ENCODE assay signal across 7 cellular contexts in the genomic region with DNA sequence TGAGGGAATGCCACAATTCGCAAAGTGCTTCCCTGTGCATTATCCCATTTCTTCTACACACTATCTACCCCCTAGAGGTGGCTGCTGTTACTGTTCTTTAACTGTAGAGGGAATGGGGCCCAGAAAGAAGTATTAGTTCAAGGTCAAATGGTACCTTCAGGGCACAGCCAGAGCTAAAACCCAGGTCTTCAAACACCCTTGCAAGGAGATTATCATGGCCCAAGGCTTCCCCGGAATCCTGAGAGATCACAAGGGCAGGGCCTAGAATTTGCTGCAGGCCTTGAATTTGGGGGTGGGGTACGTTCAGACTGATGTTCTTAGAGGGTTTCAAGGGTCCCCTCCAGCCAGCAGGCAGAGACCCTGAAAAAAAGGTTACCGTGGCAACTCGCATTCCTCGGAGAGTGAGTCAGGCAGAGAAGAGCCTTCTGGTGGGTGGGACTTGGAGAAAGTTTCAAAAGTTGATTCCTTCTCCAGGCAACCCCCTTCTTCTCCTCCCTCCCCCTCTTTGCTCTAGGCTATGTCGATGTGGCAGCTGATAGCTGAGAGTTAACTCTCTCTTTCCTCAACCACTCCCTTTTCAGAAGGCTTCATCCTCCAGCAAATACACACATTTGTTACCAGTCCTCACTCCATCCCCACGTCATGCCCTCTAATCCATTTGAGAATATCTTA. TPM values are rescaled to one million over a fixed set of nuclear protein-coding genes. Genes with fewer than 3 reads are reported as not detected.
DNase-seq lines count a peak whose midpoint lies in the region; ATAC-seq, FAIRE-seq and TF ChIP-seq lines count a peak whose summit lies in the region.

No MANE protein-coding gene starts in this region.

- H3K36me3 Mint-ChIP-seq in immature natural killer cell = no peaks in the 10 kb centered on the region

- H3K9ac ChIP-seq in kidney (ENCODE audit: low read length in 2 of 2) = peak overlapping the region; percentile 57 to 68

- DNase-seq in HT1080 (ENCODE audit: low read depth) = peak; percentile 95
- DNase-seq in brain microvascular endothelial cell = peak; percentile 94
- no peak for DNase-seq in kidney
- DNase-seq in thoracic aorta (ENCODE audit: low spot score) = no peak
- DNase-seq in stimulated activated naive CD4-positive, alpha-beta T cell treated with Interleukin-2 at 50 U/mL for 16 hours (lab: John Stamatoyannopoulos, UW) = no peak
- DNase-seq in immature natural killer cell = no peak

- H3K4me3 ChIP-seq in brain microvascular endothelial cell (ENCODE audit: low read depth, low read length) = peak overlapping the region; percentile 100
- H3K4me3 ChIP-seq in kidney (ENCODE audit: low read length in 2 of 2) = peak overlapping the region; percentile 78 to 90
- peak overlapping the region; percentile 90 for H3K4me3 ChIP-seq in thoracic aorta

- no peak overlapping the region for H3K27ac Mint-ChIP-seq in immature natural killer cell

- H3K4me1 Mint-ChIP-seq in immature natural killer cell = peaks cover 10 to 15% of the 10 kb centered on the region in 2 donors

- in situ Hi-C loops in brain microvascular endothelial cell (cut with HindIII; ENCODE audit: low pct_ligation_motif_present, low sequenced_read_pairs) = no loop called here

- H3K9me3 Mint-ChIP-seq in immature natural killer cell = no peaks in the 10 kb centered on the region

- no peak overlapping the region for H3K4me3 Mint-ChIP-seq in immature natural killer cell

- H3K4me1 ChIP-seq in kidney (ENCODE audit: control insufficient read depth in 1 of 2, insufficient read depth in 1 of 2, low read depth in 1 of 2, low read length in 2 of 2) = peaks cover 14 to 21% of the 10 kb centered on the region in 2 donors
- H3K4me1 ChIP-seq in thoracic aorta (ENCODE audit: control insufficient read depth in 1 of 2, low read depth in 2 of 2) = peaks cover 33 to 53% of the 10 kb centered on the region in 2 donors

- intact Hi-C loops in kidney (cut with DNase I) = no loop called here

- no peak for FAIRE-seq in kidney (lab: Jason Lieb, UNC)

- H3K27ac ChIP-seq in brain microvascular endothelial cell (peak overlapping the region; percentile 88), kidney (ENCODE audit: low read depth in 2 of 2, low read length in 2 of 2) (peak overlapping the region; percentile 91 to 92), thoracic aorta (peak overlapping the region; percentile 93 to 98)

- peaks cover 58% of the 10 kb centered on the region for H3K36me3 ChIP-seq in brain microvascular endothelial cell (replicated peaks)
- H3K36me3 ChIP-seq in kidney (ENCODE audit: control insufficient read depth in 1 of 2, insufficient read depth in 2 of 2, low read length in 2 of 2) = peaks cover 0 to 2% of the 10 kb centered on the region in 2 donors
- peaks cover 9% of the 10 kb centered on the region for H3K36me3 ChIP-seq in thoracic aorta

- H3K9me3 ChIP-seq in kidney (ENCODE audit: control insufficient read depth in 1 of 2, low read length in 2 of 2) (no peaks in the 10 kb centered on the region), thoracic aorta (no peaks in the 10 kb centered on the region)

- peak; percentile 56 for ATAC-seq in thoracic aorta (ENCODE audit: insufficient number of reproducible peaks, low FRiP score, low read depth)
- ATAC-seq in HG02884 (IDR thresholded peaks at IDR 0.05; ENCODE audit: unreplicated experiment) = no peak

- peaks cover 2 to 21% (median 9%) of the 10 kb centered on the region in 3 donors for H3K27me3 Mint-ChIP-seq in immature natural killer cell (ENCODE audit: low read depth in 3 of 3)

- peak; percentile 45 for TF ChIP-seq CTCF in brain microvascular endothelial cell (IDR thresholded peaks at IDR 0.05; ENCODE audit: low read depth, low read length, missing control alignments)
- TF ChIP-seq CTCF in kidney (IDR thresholded peaks at IDR 0.05; ENCODE audit: borderline replicate concordance, extremely low read depth, insufficient read depth) = no peak
- peak; percentile 35 for TF ChIP-seq CTCF in thoracic aorta (IDR thresholded peaks at IDR 0.05)

- H3K27me3 ChIP-seq in brain microvascular endothelial cell (replicated peaks) (no peaks in the 10 kb centered on the region), thoracic aorta (replicated peaks; ENCODE audit: insufficient read depth) (no peaks in the 10 kb centered on the region)

RNA-seq across cellular contexts. Expression of gene SPARC, which starts 1.9 kb away (rescaled TPM):
- 955 and 1,238 TPM in 2 replicates for total RNA-seq in HT1080 (2014; rRNA removed; shearing (Covaris generic))
- polyA plus RNA-seq in HT1080 (2015; cell fraction: cytosol; rRNA removed) = 969 and 1,116 TPM in 2 replicates
- 1,737 and 2,034 TPM in 2 replicates for polyA plus RNA-seq in HT1080 (2015; cell fraction: nucleus; rRNA removed)
- total RNA-seq in kidney (637 TPM), thoracic aorta (1,000 to 10,000 TPM; 1,654 to 1,851 TPM)
- polyA plus RNA-seq in kidney (ENCODE audit: insufficient read depth, low read depth, low replicate concordance) (581 TPM), immature natural killer cell (10 to 100 TPM in 1 of 3 donors, 1 to 10 TPM in 2; 5.1 to 34.4 (median 9.8) TPM)

Comparison
In these comparisons a context has a peak if more than half of its experiments do, and no peak if none do; other contexts are left out.
1. DNase-seq: peak in HT1080 (single experiment) and brain microvascular endothelial cell (single experiment); none in kidney (single experiment), thoracic aorta (single experiment), stimulated activated naive CD4-positive, alpha-beta T cell treated with Interleukin-2 at 50 U/mL for 16 hours (single experiment) and immature natural killer cell (0 of 3).
2. Peak in every context shown above with its lines, with median percentiles within 50 percentile points of each other: H3K27ac ChIP-seq and H3K4me3 ChIP-seq.